Comparison of ENCODE assay signal across 10 cellular contexts in genomic region chr12:6361834-6362233, GRCh38. TPM values are rescaled to one million over a fixed set of nuclear protein-coding genes. Genes with fewer than 3 reads are reported as not detected.
A peak's percentile ranks its signal among the peaks of the same experiment; 100 is the strongest.
DNase-seq lines count a peak whose midpoint lies in the region; ATAC-seq and TF ChIP-seq lines count a peak whose summit lies in the region.
"Had no signal": no experiment of that assay in that cellular context is flagged by ENCODE, and none has a peak within 500 bp of the region (broad histone marks: within the 10 kb centered on the region; RNA-seq: fewer than 3 reads in every experiment).

No MANE protein-coding gene starts in this region.

- H3K4me1 ChIP-seq in breast epithelium (peaks cover 0 to 4% of the 10 kb centered on the region in 2 donors), lower lobe of right lung (peaks cover 56% of the 10 kb centered on the region), uterus (no peaks in the 10 kb centered on the region)
- H3K4me1 ChIP-seq: BE2C had no signal

- intact Hi-C loops in MCF 10A (cut with micrococcal nuclease) = no loop called here
- intact Hi-C loops in breast epithelium (cut with DNase I; ENCODE audit: low total_unique reads) = no loop called here
- intact Hi-C loops in lower lobe of right lung (cut with DNase I) = no loop called here
- intact Hi-C loops in uterus (cut with DNase I; ENCODE audit: low total_unique reads) = no loop called here

- TF ChIP-seq POLR2A in breast epithelium (IDR thresholded peaks at IDR 0.05) (no peak), uterus (IDR thresholded peaks at IDR 0.05) (no peak)

- H3K9me3 ChIP-seq in breast epithelium (no peaks in the 10 kb centered on the region), lower lobe of right lung (no peaks in the 10 kb centered on the region), uterus (no peaks in the 10 kb centered on the region)
- H3K9me3 ChIP-seq: BE2C had no signal

- no peaks in the 10 kb centered on the region for H3K36me3 ChIP-seq in breast epithelium
- peaks cover 9% of the 10 kb centered on the region for H3K36me3 ChIP-seq in lower lobe of right lung
- no peaks in the 10 kb centered on the region for H3K36me3 ChIP-seq in uterus
- H3K36me3 ChIP-seq: BE2C had no signal

- no peaks in the 10 kb centered on the region for H3K9me3 Mint-ChIP-seq in MCF 10A (ENCODE audit: unreplicated experiment)

- CTCF ChIA-PET in MCF 10A (lab: Yijun Ruan, JAX) = interaction anchor here (1.0 kb wide), 1 partner anchor 22 kb away, joined by 5 read pairs; no protein-coding TSS in a partner anchor

- ATAC-seq in lower lobe of right lung (peak in 1 of 2 donors; percentile 30), HG03378 (IDR thresholded peaks at IDR 0.05; ENCODE audit: unreplicated experiment) (no peak)

- H3K36me3 Mint-ChIP-seq in MCF 10A (ENCODE audit: insufficient read depth, unreplicated experiment) = peaks cover 86% of the 10 kb centered on the region

- peak overlapping the region; percentile 62 for H3K4me3 Mint-ChIP-seq in MCF 10A (ENCODE audit: unreplicated experiment)

- H3K27ac ChIP-seq in breast epithelium = peak overlapping the region in 1 of 2 donors; percentile 43
- peak overlapping the region; percentile 97 for H3K27ac ChIP-seq in lower lobe of right lung
- H3K27ac ChIP-seq in uterus = peak overlapping the region; percentile 10 to 43

- H3K27me3 Mint-ChIP-seq in MCF 10A (ENCODE audit: insufficient read depth, unreplicated experiment) = no peaks in the 10 kb centered on the region

- TF ChIP-seq CTCF in MCF 10A (IDR thresholded peaks at IDR 0.05; ENCODE audit: unreplicated experiment) (no peak), breast epithelium (IDR thresholded peaks at IDR 0.05) (no peak), lower lobe of right lung (IDR thresholded peaks at IDR 0.05) (no peak), uterus (IDR thresholded peaks at IDR 0.05) (no peak)

- H3K4me3 ChIP-seq in breast epithelium (no peak overlapping the region), lower lobe of right lung (peak overlapping the region; percentile 6), uterus (no peak overlapping the region)

- H3K27ac Mint-ChIP-seq in MCF 10A (ENCODE audit: low read depth, unreplicated experiment) = peak overlapping the region; percentile 79

- POLR2A ChIA-PET in MCF 10A (lab: Yijun Ruan, JAX) = interaction anchor here (0.7 to 7.5 kb wide), 4 partner anchors 9 to 26 kb away, joined by 5 to 116 read pairs (median 22); partner anchors contain the start of genes LTBR and SCNN1A

- BruUV-seq in MCF 10A (replicated peaks; lab: Mats Ljungman, UMichigan) = no TSS peak

- peaks cover 27% of the 10 kb centered on the region for H3K4me1 Mint-ChIP-seq in MCF 10A (ENCODE audit: insufficient read depth, unreplicated experiment)

- no peaks in the 10 kb centered on the region for H3K27me3 ChIP-seq in breast epithelium
- no peaks in the 10 kb centered on the region for H3K27me3 ChIP-seq in lower lobe of right lung (ENCODE audit: low read depth)
- no peaks in the 10 kb centered on the region for H3K27me3 ChIP-seq in uterus
- H3K27me3 ChIP-seq: BE2C had no signal

- peak; percentile 94 for DNase-seq in MCF 10A (ENCODE audit: unreplicated experiment)
- no peak for DNase-seq in breast epithelium (ENCODE audit: low spot score in 2 of 2)
- peak; percentile 87 for DNase-seq in brain pericyte (ENCODE audit: low read depth, low spot score)
- DNase-seq in lower lobe of right lung = peak; percentile 76
- DNase-seq in uterus = peak in 1 of 2 donors; percentile 40
- no peak for DNase-seq in mesenteric fat pad (ENCODE audit: low spot score)
- DNase-seq in hepatic stellate cell (ENCODE audit: low spot score) = no peak
- DNase-seq: BE2C, NCI-H2081 treated with DMSO at 0.1 percent for 48 hours had no signal

RNA-seq across cellular contexts. Expression of gene SCNN1A, which starts 13.5 kb away (rescaled TPM):
- total RNA-seq in MCF 10A (2022) (136 and 139 TPM in 2 replicates), breast epithelium (100 to 1,000 TPM in 1 of 3 donors, 10 to 100 TPM in 1, 1 to 10 TPM in 1; 1.3 to 175 (median 93.7) TPM), lower lobe of right lung (156 TPM), uterus (10 to 100 TPM in 2 of 4 donors, 1 to 10 TPM in 2; 1.3 to 38.3 (median 7.3) TPM), mesenteric fat pad (3.3 TPM)

RNA-seq across cellular contexts. Expression of gene TNFRSF1A, which starts 20.0 kb away (rescaled TPM):
- 103 and 110 TPM in 2 replicates for total RNA-seq in MCF 10A (2022)
- total RNA-seq in breast epithelium = 100 to 1,000 TPM; 232 to 256 (median 238) TPM
- 165 TPM for total RNA-seq in lower lobe of right lung
- 100 to 1,000 TPM in 3 of 4 donors, 10 to 100 TPM in 1; 71.8 to 297 (median 174) TPM for total RNA-seq in uterus
- 264 TPM for total RNA-seq in mesenteric fat pad

RNA-seq across cellular contexts. Expression of gene LTBR, which starts 22.1 kb away (rescaled TPM):
- total RNA-seq in MCF 10A (2022) (158 and 169 TPM in 2 replicates), breast epithelium (100 to 1,000 TPM in 2 of 3 donors, 10 to 100 TPM in 1; 90.1 to 115 (median 108) TPM), lower lobe of right lung (122 TPM), uterus (100 to 1,000 TPM in 1 of 4 donors, 10 to 100 TPM in 3; 28.1 to 116 (median 83.5) TPM), mesenteric fat pad (161 TPM)

RNA-seq across cellular contexts. Expression of gene PLEKHG6, which starts 51.4 kb away (rescaled TPM):
- total RNA-seq in MCF 10A (2022) (not detected in 2 replicates), breast epithelium (10 to 100 TPM; 11.9 to 43.6 (median 42.4) TPM), lower lobe of right lung (2.9 TPM), uterus (1 to 10 TPM in 2 of 4 donors, under 1 TPM in 1, not detected in 1; 0.29 to 1.9 (median 1.7) TPM), mesenteric fat pad (52.2 TPM)

Comparison
In these comparisons a context has a peak if more than half of its experiments do, and no peak if none do; other contexts are left out.
1. DNase-seq: peak in MCF 10A (single experiment), brain pericyte (single experiment) and lower lobe of right lung (single experiment); none in breast epithelium (0 of 2), mesenteric fat pad (single experiment) and hepatic stellate cell (single experiment).